Comparison of ENCODE assay signal across 14 cellular contexts in genomic region chr2:49914281-49914680, GRCh38.
DNase-seq lines count a peak whose midpoint lies in the region; FAIRE-seq and TF ChIP-seq lines count a peak whose summit lies in the region.
"Had no signal": no experiment of that assay in that cellular context is flagged by ENCODE, and none has a peak within 500 bp of the region (broad histone marks: within the 10 kb centered on the region; RNA-seq: fewer than 3 reads in every experiment).

No MANE protein-coding gene starts in this region.

- H3K36me3 ChIP-seq in vagina = no peaks in the 10 kb centered on the region
- H3K36me3 ChIP-seq: gastrocnemius medialis, right lobe of liver had no signal

- H3K27ac ChIP-seq in caudate nucleus (ENCODE audit: low read depth, low read length) = no peak overlapping the region
- no peak overlapping the region for H3K27ac ChIP-seq in vagina
- H3K27ac ChIP-seq: gastrocnemius medialis, right lobe of liver, VCaP had no signal

- FAIRE-seq in GM12892 (lab: Jason Lieb, UNC) = no peak

- no peak overlapping the region for H3K4me3 ChIP-seq in vagina
- H3K4me3 ChIP-seq: gastrocnemius medialis, right lobe of liver had no signal

- TF ChIP-seq CTCF in vagina (IDR thresholded peaks at IDR 0.05) = no peak

- no peaks in the 10 kb centered on the region for H3K4me1 ChIP-seq in vagina
- H3K4me1 ChIP-seq: gastrocnemius medialis, right lobe of liver had no signal

- no peaks in the 10 kb centered on the region for H3K27me3 ChIP-seq in vagina
- H3K27me3 ChIP-seq: gastrocnemius medialis, right lobe of liver had no signal

- TF ChIP-seq POLR2A in GM12892 (IDR thresholded peaks at IDR 0.05; ENCODE audit: low read depth, low read length) (no peak), vagina (IDR thresholded peaks at IDR 0.05) (no peak)

- intact Hi-C loops in vagina (cut with DNase I) = no loop called here

- peak; percentile 12 for DNase-seq in EH (ENCODE audit: low read depth)
- DNase-seq in NCI-H69 (lab: John Stamatoyannopoulos, UW) = peak; percentile 54
- peak; percentile 23 for DNase-seq in epidermal melanocyte (ENCODE audit: insufficient read length, low spot score)
- peak; percentile 20 for DNase-seq in midbrain (lab: John Stamatoyannopoulos, UW)
- DNase-seq in GM12892 (ENCODE audit: insufficient read length) = no peak
- DNase-seq in caudate nucleus (lab: John Stamatoyannopoulos, UW) = no peak
- no peak for DNase-seq in vagina (ENCODE audit: extremely low spot score in 2 of 2)
- DNase-seq in stimulated activated CD4-positive, alpha-beta T cell treated with anti-CD3 and anti-CD28 coated beads, Interleukin-12 subunit alpha, Interleukin-12 subunit beta, amount 100 ng/mL, for 4 hours = no peak
- DNase-seq: CD4-positive, CD25-positive, alpha-beta regulatory T cell; gastrocnemius medialis; naive thymus-derived CD8-positive, alpha-beta T cell; NCI-H510A treated with DMSO at 0.1 percent for 48 hours; right lobe of liver had no signal

- H3K9me3 ChIP-seq in vagina = no peaks in the 10 kb centered on the region
- H3K9me3 ChIP-seq: gastrocnemius medialis, right lobe of liver had no signal

Comparison
In these comparisons a context has a peak if more than half of its experiments do, and no peak if none do; other contexts are left out.
1. DNase-seq: peak in EH (single experiment), NCI-H69 (single experiment), epidermal melanocyte (single experiment) and midbrain (single experiment); none in GM12892 (single experiment), caudate nucleus (0 of 61), vagina (0 of 2) and stimulated activated CD4-positive, alpha-beta T cell treated with anti-CD3 and anti-CD28 coated beads, Interleukin-12 subunit alpha, Interleukin-12 subunit beta, amount 100 ng/mL, for 4 hours (single experiment).